11 cellular contexts compared by ENCODE assay signal in genomic region chr20:19849341-19850189, GRCh38.
DNase-seq lines count a peak whose midpoint lies in the region; ATAC-seq and TF ChIP-seq lines count a peak whose summit lies in the region.
"Had no signal": no experiment of that assay in that cellular context is flagged by ENCODE, and none has a peak within 500 bp of the region (broad histone marks: within the 10 kb centered on the region; RNA-seq: fewer than 3 reads in every experiment).

No MANE protein-coding gene starts in this region.

- no peak for TF ChIP-seq POLR2A in Peyer's patch (IDR thresholded peaks at IDR 0.05)

- no peak overlapping the region for H3K4me3 Mint-ChIP-seq in endothelial cell (ENCODE audit: unreplicated experiment)

- peaks cover 7% of the 10 kb centered on the region for H3K4me1 Mint-ChIP-seq in endothelial cell (ENCODE audit: unreplicated experiment)

- no peak overlapping the region for H3K4me3 ChIP-seq in Peyer's patch
- no peak overlapping the region for H3K4me3 ChIP-seq in mucosa of stomach (ENCODE audit: low read length)

- H3K27ac Mint-ChIP-seq in endothelial cell (ENCODE audit: unreplicated experiment): no peak overlapping the region

- H3K27me3 ChIP-seq in Peyer's patch (no peaks in the 10 kb centered on the region), mucosa of stomach (ENCODE audit: control insufficient read depth, insufficient read depth, low read length) (no peaks in the 10 kb centered on the region)

- no peaks in the 10 kb centered on the region for H3K9me3 Mint-ChIP-seq in endothelial cell (ENCODE audit: unreplicated experiment)

- H3K9ac ChIP-seq in mucosa of stomach (ENCODE audit: low read length): peak overlapping the region; percentile 24

- no peak for ATAC-seq in GM21576 (IDR thresholded peaks at IDR 0.05; ENCODE audit: unreplicated experiment)
- ATAC-seq: PC-3 had no signal

- no peak for TF ChIP-seq CTCF in Peyer's patch (IDR thresholded peaks at IDR 0.05)
- no peak for TF ChIP-seq CTCF in endothelial cell (IDR thresholded peaks at IDR 0.05; ENCODE audit: unreplicated experiment)

- H3K36me3 Mint-ChIP-seq in endothelial cell (ENCODE audit: low read depth, unreplicated experiment): no peaks in the 10 kb centered on the region

- peaks cover 3% of the 10 kb centered on the region for H3K27me3 Mint-ChIP-seq in endothelial cell (ENCODE audit: unreplicated experiment)

- DNase-seq in Peyer's patch (no peak), fibroblast of peridontal ligament (ENCODE audit: extremely low read depth) (peak; percentile 43), substantia nigra (lab: John Stamatoyannopoulos, UW) (peak in 31 of 49 donors; percentile 11 to 75 (median 43)), amniotic stem cell (lab: John Stamatoyannopoulos, UW) (no peak), endothelial cell (ENCODE audit: low spot score) (no peak)
- no peak for DNase-seq in stimulated activated CD4-positive, alpha-beta T cell treated with anti-CD3 and anti-CD28 coated beads, Interleukin-12 subunit alpha, Interleukin-12 subunit beta, amount 100 ng/mL, for 4 hours
- DNase-seq: activated gamma-delta T cell treated with Interleukin-2 at 50 U/mL for 16 hours, PC-3 had no signal

- no peaks in the 10 kb centered on the region for H3K36me3 ChIP-seq in Peyer's patch
- no peaks in the 10 kb centered on the region for H3K36me3 ChIP-seq in mucosa of stomach (ENCODE audit: control insufficient read depth, insufficient read depth, low read length)

- H3K4me1 ChIP-seq in Peyer's patch (no peaks in the 10 kb centered on the region), mucosa of stomach (ENCODE audit: control insufficient read depth, insufficient read depth, low read length) (peaks cover 6% of the 10 kb centered on the region)

- H3K27ac ChIP-seq in Peyer's patch: peak overlapping the region in 3 of 4 donors; percentile 26 to 65 (median 32)
- H3K27ac ChIP-seq in substantia nigra (ENCODE audit: low read depth, low read length, poor library complexity, severe bottlenecking): peak overlapping the region; percentile 84
- H3K27ac ChIP-seq: epithelial cell of prostate had no signal

- H3K9me3 ChIP-seq in Peyer's patch (no peaks in the 10 kb centered on the region), mucosa of stomach (ENCODE audit: control insufficient read depth, low read length) (no peaks in the 10 kb centered on the region)

Comparison
In these comparisons a context has a peak if more than half of its experiments do, and no peak if none do; other contexts are left out.
1. DNase-seq: peak in fibroblast of peridontal ligament (single experiment) and substantia nigra (31 of 49); none in Peyer's patch (0 of 3), stimulated activated CD4-positive, alpha-beta T cell treated with anti-CD3 and anti-CD28 coated beads, Interleukin-12 subunit alpha, Interleukin-12 subunit beta, amount 100 ng/mL, for 4 hours (single experiment), amniotic stem cell (single experiment) and endothelial cell (single experiment).